In the genomic region with DNA sequence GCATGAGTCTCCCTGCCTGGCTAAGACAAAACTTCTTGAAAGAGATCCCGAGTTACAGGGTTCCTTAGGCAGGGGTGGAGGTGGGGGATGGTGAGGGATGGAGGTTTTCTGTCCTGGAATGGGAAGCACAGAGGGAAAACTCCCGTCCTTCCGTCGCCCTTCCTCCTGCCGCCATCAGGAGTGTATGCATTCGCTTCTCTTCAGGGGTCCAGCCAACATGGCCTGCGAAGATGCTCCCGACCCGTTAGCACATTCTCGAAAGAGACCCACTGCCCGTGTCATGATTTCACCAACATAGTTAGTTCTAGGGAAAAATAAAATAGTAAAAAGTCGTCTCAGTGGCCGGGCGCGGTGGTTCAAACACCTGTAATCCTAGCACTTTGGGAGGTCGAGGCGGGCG, we compare ENCODE assay signal across 3 cellular contexts.
TF ChIP-seq lines count a peak whose summit lies in the region.

No MANE protein-coding gene starts in this region.

TF ChIP-seq in liver, 16 proteins besides CTCF, POLR2A, EP300 and RAD21:
- TF ChIP-seq MAX (IDR thresholded peaks at IDR 0.05) (no peak), FOXA2 (IDR thresholded peaks at IDR 0.05) (no peak), HNF4A (conservative IDR thresholded peaks at IDR 0.05) (no peak), SP1 (IDR thresholded peaks at IDR 0.05) (no peak), JUND (IDR thresholded peaks at IDR 0.05) (no peak), EGR1 (IDR thresholded peaks at IDR 0.05; ENCODE audit: low read depth in 2 of 2) (no peak), TAF1 (conservative IDR thresholded peaks at IDR 0.05) (no peak), NR2F2 (IDR thresholded peaks at IDR 0.05) (no peak)
- TF ChIP-seq, protein P1, sequence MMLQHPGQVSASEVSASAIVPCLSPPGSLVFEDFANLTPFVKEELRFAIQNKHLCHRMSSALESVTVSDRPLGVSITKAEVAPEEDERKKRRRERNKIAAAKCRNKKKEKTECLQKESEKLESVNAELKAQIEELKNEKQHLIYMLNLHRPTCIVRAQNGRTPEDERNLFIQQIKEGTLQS (IDR thresholded peaks at IDR 0.05), result no peak
- TF ChIP-seq, protein P2, sequence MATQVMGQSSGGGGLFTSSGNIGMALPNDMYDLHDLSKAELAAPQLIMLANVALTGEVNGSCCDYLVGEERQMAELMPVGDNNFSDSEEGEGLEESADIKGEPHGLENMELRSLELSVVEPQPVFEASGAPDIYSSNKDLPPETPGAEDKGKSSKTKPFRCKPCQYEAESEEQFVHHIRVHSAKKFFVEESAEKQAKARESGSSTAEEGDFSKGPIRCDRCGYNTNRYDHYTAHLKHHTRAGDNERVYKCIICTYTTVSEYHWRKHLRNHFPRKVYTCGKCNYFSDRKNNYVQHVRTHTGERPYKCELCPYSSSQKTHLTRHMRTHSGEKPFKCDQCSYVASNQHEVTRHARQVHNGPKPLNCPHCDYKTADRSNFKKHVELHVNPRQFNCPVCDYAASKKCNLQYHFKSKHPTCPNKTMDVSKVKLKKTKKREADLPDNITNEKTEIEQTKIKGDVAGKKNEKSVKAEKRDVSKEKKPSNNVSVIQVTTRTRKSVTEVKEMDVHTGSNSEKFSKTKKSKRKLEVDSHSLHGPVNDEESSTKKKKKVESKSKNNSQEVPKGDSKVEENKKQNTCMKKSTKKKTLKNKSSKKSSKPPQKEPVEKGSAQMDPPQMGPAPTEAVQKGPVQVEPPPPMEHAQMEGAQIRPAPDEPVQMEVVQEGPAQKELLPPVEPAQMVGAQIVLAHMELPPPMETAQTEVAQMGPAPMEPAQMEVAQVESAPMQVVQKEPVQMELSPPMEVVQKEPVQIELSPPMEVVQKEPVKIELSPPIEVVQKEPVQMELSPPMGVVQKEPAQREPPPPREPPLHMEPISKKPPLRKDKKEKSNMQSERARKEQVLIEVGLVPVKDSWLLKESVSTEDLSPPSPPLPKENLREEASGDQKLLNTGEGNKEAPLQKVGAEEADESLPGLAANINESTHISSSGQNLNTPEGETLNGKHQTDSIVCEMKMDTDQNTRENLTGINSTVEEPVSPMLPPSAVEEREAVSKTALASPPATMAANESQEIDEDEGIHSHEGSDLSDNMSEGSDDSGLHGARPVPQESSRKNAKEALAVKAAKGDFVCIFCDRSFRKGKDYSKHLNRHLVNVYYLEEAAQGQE (IDR thresholded peaks at IDR 0.05), result no peak
TF ChIP-seq in liver: peak in this region for 0.

TF ChIP-seq in HepG2, 621 proteins besides CTCF, POLR2A, EP300 and RAD21:
- no peak for TF ChIP-seq CBX5 (CRISPR knock-in tag; IDR thresholded peaks at IDR 0.05; ENCODE audit: borderline replicate concordance)
- TF ChIP-seq IRF2 (CRISPR knock-in tag; IDR thresholded peaks at IDR 0.05), result no peak
- TF ChIP-seq, protein P3, sequence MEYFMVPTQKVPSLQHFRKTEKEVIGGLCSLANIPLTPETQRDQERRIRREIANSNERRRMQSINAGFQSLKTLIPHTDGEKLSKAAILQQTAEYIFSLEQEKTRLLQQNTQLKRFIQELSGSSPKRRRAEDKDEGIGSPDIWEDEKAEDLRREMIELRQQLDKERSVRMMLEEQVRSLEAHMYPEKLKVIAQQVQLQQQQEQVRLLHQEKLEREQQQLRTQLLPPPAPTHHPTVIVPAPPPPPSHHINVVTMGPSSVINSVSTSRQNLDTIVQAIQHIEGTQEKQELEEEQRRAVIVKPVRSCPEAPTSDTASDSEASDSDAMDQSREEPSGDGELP (IDR thresholded peaks at IDR 0.05; ENCODE audit: borderline replicate concordance, low read depth), result no peak
- TF ChIP-seq, protein P4, sequence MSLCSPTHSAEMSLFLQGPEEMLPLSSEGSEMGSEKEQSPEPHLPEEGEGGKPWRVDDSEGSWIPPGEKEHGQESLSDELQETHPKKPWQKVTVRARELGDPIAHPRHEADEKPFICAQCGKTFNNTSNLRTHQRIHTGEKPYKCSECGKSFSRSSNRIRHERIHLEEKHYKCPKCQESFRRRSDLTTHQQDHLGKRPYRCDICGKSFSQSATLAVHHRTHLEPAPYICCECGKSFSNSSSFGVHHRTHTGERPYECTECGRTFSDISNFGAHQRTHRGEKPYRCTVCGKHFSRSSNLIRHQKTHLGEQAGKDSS (CRISPR knock-in tag; IDR thresholded peaks at IDR 0.05; ENCODE audit: borderline replicate concordance, low read depth), result no peak
- TF ChIP-seq, protein P5, sequence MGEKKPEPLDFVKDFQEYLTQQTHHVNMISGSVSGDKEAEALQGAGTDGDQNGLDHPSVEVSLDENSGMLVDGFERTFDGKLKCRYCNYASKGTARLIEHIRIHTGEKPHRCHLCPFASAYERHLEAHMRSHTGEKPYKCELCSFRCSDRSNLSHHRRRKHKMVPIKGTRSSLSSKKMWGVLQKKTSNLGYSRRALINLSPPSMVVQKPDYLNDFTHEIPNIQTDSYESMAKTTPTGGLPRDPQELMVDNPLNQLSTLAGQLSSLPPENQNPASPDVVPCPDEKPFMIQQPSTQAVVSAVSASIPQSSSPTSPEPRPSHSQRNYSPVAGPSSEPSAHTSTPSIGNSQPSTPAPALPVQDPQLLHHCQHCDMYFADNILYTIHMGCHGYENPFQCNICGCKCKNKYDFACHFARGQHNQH (CRISPR knock-in tag; IDR thresholded peaks at IDR 0.05), result no peak
- no peak for TF ChIP-seq MED1 (CRISPR knock-in tag; IDR thresholded peaks at IDR 0.05)
- no peak for TF ChIP-seq KLF9 (CRISPR knock-in tag; IDR thresholded peaks at IDR 0.05; ENCODE audit: low read depth)
- no peak for TF ChIP-seq ZFAT (CRISPR knock-in tag; conservative IDR thresholded peaks at IDR 0.05)
- no peak for TF ChIP-seq ZNF362 (CRISPR knock-in tag; IDR thresholded peaks at IDR 0.05; ENCODE audit: borderline replicate concordance)
- no peak for TF ChIP-seq ZNF841 (CRISPR knock-in tag; IDR thresholded peaks at IDR 0.05; ENCODE audit: borderline replicate concordance)
- no peak for TF ChIP-seq SRSF1 (optimal IDR thresholded peaks at IDR 0.05; ENCODE audit: low read depth, low read length)
- no peak for TF ChIP-seq SP4 (CRISPR knock-in tag; IDR thresholded peaks at IDR 0.05)
- no peak for TF ChIP-seq CREBL2 (CRISPR knock-in tag; IDR thresholded peaks at IDR 0.05; ENCODE audit: borderline replicate concordance)
- no peak for TF ChIP-seq DMAP1 (CRISPR knock-in tag; IDR thresholded peaks at IDR 0.05)
- TF ChIP-seq FOXO1 (CRISPR knock-in tag; IDR thresholded peaks at IDR 0.05), result no peak
- TF ChIP-seq BRCA1 (CRISPR knock-in tag; IDR thresholded peaks at IDR 0.05), result no peak
- no peak for TF ChIP-seq ZNF326 (CRISPR knock-in tag; IDR thresholded peaks at IDR 0.05; ENCODE audit: borderline replicate concordance)
- no peak for TF ChIP-seq ASH2L (IDR thresholded peaks at IDR 0.05; ENCODE audit: insufficient read length, low read depth, low read length)
- TF ChIP-seq THYN1 (CRISPR knock-in tag; IDR thresholded peaks at IDR 0.05; ENCODE audit: borderline replicate concordance, low read depth), result no peak
- no peak for TF ChIP-seq NFIC (IDR thresholded peaks at IDR 0.05; ENCODE audit: low read length)

TF ChIP-seq in endothelial cell of umbilical vein, 7 proteins besides CTCF, POLR2A, EP300 and RAD21:
- no peak for TF ChIP-seq GATA2 (IDR thresholded peaks at IDR 0.05; ENCODE audit: insufficient read depth, insufficient read length, low read depth, low read length)
- no peak for TF ChIP-seq EZH2 (IDR thresholded peaks at IDR 0.05; ENCODE audit: borderline replicate concordance, low read depth, low read length, severe bottlenecking)
- no peak for TF ChIP-seq MYC (IDR thresholded peaks at IDR 0.05; ENCODE audit: low read depth, low read length)
- TF ChIP-seq FOS (IDR thresholded peaks at IDR 0.05; ENCODE audit: borderline replicate concordance, insufficient read depth, low read length), result no peak
- no peak for TF ChIP-seq MAX (IDR thresholded peaks at IDR 0.05; ENCODE audit: insufficient read depth, insufficient read length)
- TF ChIP-seq POLR2AphosphoS5 (IDR thresholded peaks at IDR 0.05; ENCODE audit: insufficient read depth, low read depth, low read length), result no peak
- TF ChIP-seq JUN (IDR thresholded peaks at IDR 0.05; ENCODE audit: borderline replicate concordance, insufficient read depth, insufficient read length, low read depth), result no peak
TF ChIP-seq in endothelial cell of umbilical vein: peak in this region for 0.
